Comparison of ENCODE assay signal across 31 cellular contexts in genomic region chr14:89861630-89862029, GRCh38.
A peak's percentile ranks its signal among the peaks of the same experiment; 100 is the strongest.
DNase-seq lines count a peak whose midpoint lies in the region; ATAC-seq, FAIRE-seq and TF ChIP-seq lines count a peak whose summit lies in the region.
"Had no signal": no experiment of that assay in that cellular context is flagged by ENCODE, and none has a peak within 500 bp of the region (broad histone marks: within the 10 kb centered on the region; RNA-seq: fewer than 3 reads in every experiment).

No MANE protein-coding gene starts in this region.

- no peak for DNase-seq in HepG2 (ENCODE audit: low spot score)
- no peak for DNase-seq in right lobe of liver
- peak; percentile 20 for DNase-seq in MV-4-11 (lab: John Stamatoyannopoulos, UW)
- DNase-seq: 8988T; ACHN; AML-193; BE2C; C1 segment of cervical spinal cord; Caco-2; Calu3; CD4-positive, alpha-beta memory T cell; CD4-positive, alpha-beta T cell; CD4-positive, CD25-positive, alpha-beta regulatory T cell; CD8-positive, alpha-beta memory T cell; CD8-positive, alpha-beta T cell; COR-L47; DMS 273 treated with DMSO at 0.1 percent for 48 hours; DMS153; DMS53; DMS79; DMS79 treated with DMSO at 0.1 percent for 48 hours; DND-41; EL had no signal

- H3K9me3 ChIP-seq in HepG2 (ENCODE audit: low read length) (peaks cover 4% of the 10 kb centered on the region; the same call in 1 of the 2 replicates), right lobe of liver (no peaks in the 10 kb centered on the region)
- H3K9me3 ChIP-seq: A549, BE2C, BLaER1, Caco-2 had no signal

- peaks cover 0 to 3% of the 10 kb centered on the region in 2 experiments; a peak in 1 of 5 replicates for H3K36me3 ChIP-seq in HepG2 (replicated peaks in 1 of 2; ENCODE audit: control insufficient read depth in 1 of 2, insufficient read depth in 2 of 2, low read length in 2 of 2)
- no peaks in the 10 kb centered on the region for H3K36me3 ChIP-seq in right lobe of liver
- H3K36me3 ChIP-seq: BE2C; BLaER1; BLaER1 treated with 17β-estradiol and CSF1 and Interleukin-3, amounts not matched to agents 10 nM and 100 nM had no signal

- no peak for FAIRE-seq in HepG2 (lab: Jason Lieb, UNC)
- FAIRE-seq: A204.1, A549, D721Med had no signal

- no peaks in the 10 kb centered on the region for H4K20me1 ChIP-seq in HepG2 (ENCODE audit: insufficient read depth, low read length)
- H4K20me1 ChIP-seq: BLaER1; BLaER1 treated with 17β-estradiol and CSF1 and Interleukin-3, amounts not matched to agents 10 nM and 100 nM had no signal

- intact Hi-C loops in HepG2 (cut with micrococcal nuclease; ENCODE audit: unreplicated experiment) (no loop called here), right lobe of liver (cut with DNase I) (no loop called here)

- POLR2A ChIA-PET in HepG2 (lab: Yijun Ruan, JAX), result no interaction called here

- no peak for TF ChIP-seq RAD21 in HepG2 (CRISPR knock-in tag; IDR thresholded peaks at IDR 0.05)

- no TSS peak for BruUV-seq in HepG2 (replicated peaks; lab: Mats Ljungman, UMichigan)

- TF ChIP-seq POLR2A in HepG2 (IDR thresholded peaks at IDR 0.05; ENCODE audit: insufficient read depth in 1 of 2, low read depth in 2 of 2, low read length in 2 of 2) (no peak), right lobe of liver (IDR thresholded peaks at IDR 0.05) (no peak)

- ATAC-seq in HepG2, result no peak
- no peak for ATAC-seq in right lobe of liver
- no peak for ATAC-seq in GM21423 (IDR thresholded peaks at IDR 0.05; ENCODE audit: unreplicated experiment)
- ATAC-seq: A549; CD8-positive, alpha-beta T cell had no signal

- H3K4me3 ChIP-seq in HepG2 (replicated peaks in 1 of 3; ENCODE audit: insufficient read depth in 1 of 3, low read depth in 2 of 3, low read length in 3 of 3) (no peak overlapping the region), right lobe of liver (no peak overlapping the region)
- H3K4me3 ChIP-seq: A549; BLaER1; BLaER1 treated with 17β-estradiol and CSF1 and Interleukin-3, amounts not matched to agents 10 nM and 100 nM had no signal

- CTCF ChIA-PET in HepG2 (lab: Yijun Ruan, JAX; ENCODE audit: low intra/inter-chr PET ratio, low total read pairs), result no interaction called here

- H3K4me1 ChIP-seq in HepG2 (ENCODE audit: insufficient read depth, low read length), result no peaks in the 10 kb centered on the region
- no peaks in the 10 kb centered on the region for H3K4me1 ChIP-seq in right lobe of liver
- H3K4me1 ChIP-seq: BE2C; BLaER1; BLaER1 treated with 17β-estradiol and CSF1 and Interleukin-3, amounts not matched to agents 10 nM and 100 nM had no signal

- H3K79me2 ChIP-seq in HepG2 (ENCODE audit: insufficient read depth, low read length), result no peaks in the 10 kb centered on the region

- H3K27ac ChIP-seq in HepG2 (ENCODE audit: extremely low read length, insufficient read depth, low read length), result no peak overlapping the region
- no peak overlapping the region for H3K27ac ChIP-seq in right lobe of liver
- H3K27ac ChIP-seq: 22Rv1; A549; BLaER1; BLaER1 treated with 17β-estradiol and CSF1 and Interleukin-3, amounts not matched to agents 10 nM and 100 nM; C4-2B had no signal

- no peaks in the 10 kb centered on the region for H3K27me3 ChIP-seq in HepG2 (ENCODE audit: control insufficient read depth in 1 of 2, insufficient read depth in 2 of 2, low read length in 2 of 2)
- H3K27me3 ChIP-seq in right lobe of liver, result no peaks in the 10 kb centered on the region
- H3K27me3 ChIP-seq: BE2C; BLaER1; BLaER1 treated with 17β-estradiol and CSF1 and Interleukin-3, amounts not matched to agents 10 nM and 100 nM had no signal

- TF ChIP-seq CTCF in HepG2 (CRISPR knock-in tag; IDR thresholded peaks at IDR 0.05) (no peak), right lobe of liver (IDR thresholded peaks at IDR 0.05) (no peak)

- in situ Hi-C loops in HepG2 (cut with HindIII; ENCODE audit: extremely low pct_ligation_motif_present, low pct_unique_long_range_greater_than_20kb), result no loop called here

- TF ChIP-seq EP300 in HepG2 (IDR thresholded peaks at IDR 0.05; ENCODE audit: low read depth in 2 of 2, low read length in 2 of 2), result no peak
- no peak for TF ChIP-seq EP300 in HepG2 (CRISPR knock-in tag; IDR thresholded peaks at IDR 0.05; ENCODE audit: borderline replicate concordance)

- no peak overlapping the region for H3K9ac ChIP-seq in HepG2 (ENCODE audit: insufficient read depth, low read depth, low read length)
- H3K9ac ChIP-seq: BLaER1; BLaER1 treated with 17β-estradiol and CSF1 and Interleukin-3, amounts not matched to agents 10 nM and 100 nM had no signal

- H3K4me2 ChIP-seq in HepG2 (ENCODE audit: low read depth, low read length), result no peak overlapping the region
- H3K4me2 ChIP-seq: A549; BLaER1; BLaER1 treated with 17β-estradiol and CSF1 and Interleukin-3, amounts not matched to agents 10 nM and 100 nM had no signal

- H2AFZ ChIP-seq in HepG2 (ENCODE audit: low read length), result no peak overlapping the region

TF ChIP-seq in HepG2, 621 proteins besides CTCF, POLR2A, EP300 and RAD21:
- no peak for TF ChIP-seq ZNF513 (CRISPR knock-in tag; conservative IDR thresholded peaks at IDR 0.05)
- no peak for TF ChIP-seq ZNF839 (CRISPR knock-in tag; IDR thresholded peaks at IDR 0.05; ENCODE audit: borderline replicate concordance)
- no peak for TF ChIP-seq TERF1 (CRISPR knock-in tag; IDR thresholded peaks at IDR 0.05)
- peak; percentile 92; the same call in 1 of the 2 replicates for TF ChIP-seq ZNF564 (CRISPR knock-in tag; IDR thresholded peaks at IDR 0.05)
